Comparison of ENCODE assay signal across 31 cellular contexts in genomic region chr1:225137981-225138380, GRCh38.
"Had no signal": no experiment of that assay in that cellular context is flagged by ENCODE, and none has a peak within 500 bp of the region (broad histone marks: within the 10 kb centered on the region; RNA-seq: fewer than 3 reads in every experiment).

No MANE protein-coding gene starts in this region.

- H3K36me3 Mint-ChIP-seq: activated naive CD8-positive, alpha-beta T cell treated with anti-CD3 and anti-CD28 coated beads for 36 hours had no signal

- H3K27me3 Mint-ChIP-seq: progenitor cell of endocrine pancreas had no signal

- DNase-seq: activated CD4-positive, alpha-beta T cell treated with anti-CD3 and anti-CD28 coated beads for 48 hours; activated CD4-positive, alpha-beta T cell treated with anti-CD3 and anti-CD28 coated beads, Interleukin-2, amount 50 U/mL, for 48 hours; activated CD8-positive, alpha-beta memory T cell treated with anti-CD3 and anti-CD28 coated beads for 24 hours; activated CD8-positive, alpha-beta memory T cell treated with anti-CD3 and anti-CD28 coated beads, Interleukin-2, amount 50 U/mL, for 4 hours; activated effector memory CD4-positive, alpha-beta T cell treated with anti-CD3 and anti-CD28 coated beads, Interleukin-2, amount 50 U/mL, for 16 hours; activated naive CD4-positive, alpha-beta T cell treated with anti-CD3 and anti-CD28 coated beads for 36 hours; activated naive CD8-positive, alpha-beta T cell treated with anti-CD3 and anti-CD28 coated beads for 36 hours; activated T-cell treated with anti-CD3 and anti-CD28 coated beads, Interleukin-2, amount 50 U/mL, for 1 hour; adrenal gland; aorta; body of pancreas; colonic mucosa; effector memory CD4-positive, alpha-beta T cell; hippocampal formation; left cardiac atrium; mammary epithelial cell; naive thymus-derived CD4-positive, alpha-beta T cell; ovary; right lobe of liver; small intestine; stimulated activated CD4-positive, alpha-beta T cell treated with anti-CD3 and anti-CD28 coated beads, Interleukin-4, amount 100 ng/mL, for 24 hours; stimulated activated naive B cell treated with anti-CD40 and anti-IgM and Interleukin-4, amounts not matched to agents 10 μg/mL and 1 μg/mL and 100 μg/mL, for 72 hours; stomach; thyroid gland; upper lobe of left lung; WERI-Rb-1 had no signal

- H3K27me3 ChIP-seq: adrenal gland, body of pancreas, colonic mucosa, ovary, right lobe of liver, stomach, thyroid gland, upper lobe of left lung, vagina had no signal

- H3K4me3 Mint-ChIP-seq: activated naive CD4-positive, alpha-beta T cell treated with anti-CD3 and anti-CD28 coated beads for 36 hours; activated naive CD8-positive, alpha-beta T cell treated with anti-CD3 and anti-CD28 coated beads for 36 hours; activated T-helper 1 cell treated with anti-CD3 and anti-CD28 coated beads, Interleukin-12 subunit alpha, Interleukin-12 subunit beta, Interleukin-2, Interleukin-4 antibody, amounts not matched to agents 30 ng/mL and 10 ng/mL and 1 ng/mL, durations not matched to agents 14 hours and 24 hours and 36 hours; mesothelial cell of epicardium; naive thymus-derived CD4-positive, alpha-beta T cell; stimulated activated naive B cell treated with anti-CD40 and anti-IgM and Interleukin-4, amounts not matched to agents 10 μg/mL and 1 μg/mL and 100 μg/mL, for 72 hours had no signal

- H3K36me3 ChIP-seq: adrenal gland, colonic mucosa, ovary, right lobe of liver, stomach, thyroid gland, upper lobe of left lung, vagina, WERI-Rb-1 had no signal

- H3K27ac ChIP-seq: adrenal gland, body of pancreas, colonic mucosa, ovary, right lobe of liver, stomach, thyroid gland, upper lobe of left lung, vagina, WERI-Rb-1 had no signal

- H3K9me3 ChIP-seq: adrenal gland, colonic mucosa, ovary, right lobe of liver, thyroid gland, vagina had no signal

- H3K4me1 Mint-ChIP-seq: activated naive CD8-positive, alpha-beta T cell treated with anti-CD3 and anti-CD28 coated beads for 36 hours; mesothelial cell of epicardium; naive thymus-derived CD4-positive, alpha-beta T cell; stimulated activated naive B cell treated with anti-CD40 and anti-IgM and Interleukin-4, amounts not matched to agents 10 μg/mL and 1 μg/mL and 100 μg/mL, for 72 hours had no signal

- ATAC-seq: activated CD4-positive, CD25-positive, alpha-beta regulatory T cell treated with anti-CD3 and anti-CD28 coated beads, Interleukin-2, amount 50 U/mL, for 24 hours; body of pancreas; left cardiac atrium; naive thymus-derived CD4-positive, alpha-beta T cell; stimulated activated naive B cell treated with anti-CD40 and anti-IgM and Interleukin-4, amounts not matched to agents 10 μg/mL and 1 μg/mL and 100 μg/mL, for 72 hours had no signal

- H3K4me3 ChIP-seq: adrenal gland, body of pancreas, colonic mucosa, ovary, right lobe of liver, stomach, thyroid gland, upper lobe of left lung, vagina had no signal

- H3K4me1 ChIP-seq: adrenal gland, body of pancreas, colonic mucosa, right lobe of liver, stomach, upper lobe of left lung, vagina had no signal

- H3K27ac Mint-ChIP-seq: activated naive CD4-positive, alpha-beta T cell treated with anti-CD3 and anti-CD28 coated beads for 36 hours; activated naive CD8-positive, alpha-beta T cell treated with anti-CD3 and anti-CD28 coated beads for 36 hours; activated T-helper 1 cell treated with anti-CD3 and anti-CD28 coated beads, Interleukin-12 subunit alpha, Interleukin-12 subunit beta, Interleukin-2, Interleukin-4 antibody, amounts not matched to agents 30 ng/mL and 10 ng/mL and 1 ng/mL, durations not matched to agents 14 hours and 24 hours and 36 hours; mesothelial cell of epicardium; naive thymus-derived CD4-positive, alpha-beta T cell; progenitor cell of endocrine pancreas; stimulated activated naive B cell treated with anti-CD40 and anti-IgM and Interleukin-4, amounts not matched to agents 10 μg/mL and 1 μg/mL and 100 μg/mL, for 72 hours had no signal
